Comparison of ENCODE assay signal across 18 cellular contexts in genomic region chr9:134595014-134595413, GRCh38. TPM values are rescaled to one million over a fixed set of nuclear protein-coding genes. Genes with fewer than 3 reads are reported as not detected.
"Had no signal": no experiment of that assay in that cellular context is flagged by ENCODE, and none has a peak within 500 bp of the region (broad histone marks: within the 10 kb centered on the region; RNA-seq: fewer than 3 reads in every experiment).

No MANE protein-coding gene starts in this region.

- ATAC-seq: natural killer cell treated with Interleukin-12 subunit alpha and Interleukin-12 subunit beta and Interleukin-15 and Interleukin-18, amount 100 ng/mL, for 72 hours; T-helper 17 cell had no signal

- H3K9me3 ChIP-seq: colonic mucosa, tibial nerve, vagina had no signal

- H3K4me1 ChIP-seq: colonic mucosa had no signal

- DNase-seq: activated CD4-positive, alpha-beta T cell treated with anti-CD3 and anti-CD28 coated beads, Interleukin-2, amount 50 U/mL, for 4 hours; activated CD4-positive, CD25-positive, alpha-beta regulatory T cell treated with anti-CD3 and anti-CD28 coated beads, Interleukin-2, amount 50 U/mL, for 72 hours; activated naive CD4-positive, alpha-beta T cell treated with anti-CD3 and anti-CD28 coated beads, Interleukin-2, amount 50 U/mL, for 16 hours; activated T-cell treated with anti-CD3 and anti-CD28 coated beads, Interleukin-2, amount 50 U/mL, for 1 hour; aorta; brain microvascular endothelial cell; erythroblast; stimulated activated CD4-positive, alpha-beta T cell treated with anti-CD3 and anti-CD28 coated beads, Interleukin-2, amount 100 ng/mL, for 24 hours; stimulated activated naive CD4-positive, alpha-beta T cell treated with Interleukin-2 at 50 U/mL for 16 hours; substantia nigra; T-helper 17 cell had no signal

- H3K27ac Mint-ChIP-seq: mesothelial cell of epicardium; natural killer cell treated with Interleukin-12 subunit alpha and Interleukin-12 subunit beta and Interleukin-15 and Interleukin-18, amount 100 ng/mL, for 72 hours; T-helper 17 cell had no signal

- H3K9me3 Mint-ChIP-seq: central memory CD8-positive, alpha-beta T cell; mesothelial cell of epicardium; natural killer cell treated with Interleukin-12 subunit alpha and Interleukin-12 subunit beta and Interleukin-15 and Interleukin-18, amount 100 ng/mL, for 72 hours had no signal

- H3K4me3 ChIP-seq: colonic mucosa, tibial nerve, vagina had no signal

- H3K27ac ChIP-seq: brain microvascular endothelial cell, colonic mucosa, tibial nerve, vagina, VCaP had no signal

- H3K4me3 Mint-ChIP-seq: central memory CD8-positive, alpha-beta T cell; mesothelial cell of epicardium; natural killer cell treated with Interleukin-12 subunit alpha and Interleukin-12 subunit beta and Interleukin-15 and Interleukin-18, amount 100 ng/mL, for 72 hours; T-helper 17 cell had no signal

- H3K4me1 Mint-ChIP-seq: central memory CD8-positive, alpha-beta T cell; T-helper 17 cell had no signal

- H3K36me3 Mint-ChIP-seq: mesothelial cell of epicardium; natural killer cell treated with Interleukin-12 subunit alpha and Interleukin-12 subunit beta and Interleukin-15 and Interleukin-18, amount 100 ng/mL, for 72 hours had no signal

- H3K27me3 ChIP-seq: brain microvascular endothelial cell, colonic mucosa, tibial nerve, vagina had no signal

RNA-seq across cellular contexts. Expression of gene COL5A1, which starts 46.6 kb away (rescaled TPM):
- total RNA-seq: natural killer cell treated with Interleukin-12 subunit alpha and Interleukin-12 subunit beta and Interleukin-15 and Interleukin-18, amount 100 ng/mL, for 72 hours had no signal
